ENCODE assay signal across 1 cellular context in genomic region chr11:65165847-65166317, GRCh38.
TF ChIP-seq lines count a peak whose summit lies in the region.

No MANE protein-coding gene starts in this region.

TF ChIP-seq in GM23338, 12 proteins besides CTCF, POLR2A, EP300 and RAD21:
- TF ChIP-seq ZNF114 (CRISPR knock-in tag; IDR thresholded peaks at IDR 0.05) (no peak), ZNF462 (CRISPR knock-in tag; IDR thresholded peaks at IDR 0.05) (no peak), JUNB (IDR thresholded peaks at IDR 0.05; ENCODE audit: unreplicated experiment) (no peak), REST (IDR thresholded peaks at IDR 0.05; ENCODE audit: unreplicated experiment) (no peak), ETS1 (IDR thresholded peaks at IDR 0.05) (no peak), EZH2 (IDR thresholded peaks at IDR 0.05; ENCODE audit: low read depth, unreplicated experiment) (no peak), NANOG (IDR thresholded peaks at IDR 0.05; ENCODE audit: borderline replicate concordance) (no peak), STAT1 (IDR thresholded peaks at IDR 0.05; ENCODE audit: unreplicated experiment) (no peak), ZNF331 (CRISPR knock-in tag; IDR thresholded peaks at IDR 0.05; ENCODE audit: low read depth) (no peak), EZH2phosphoT487 (IDR thresholded peaks at IDR 0.05; ENCODE audit: unreplicated experiment) (no peak), CREB1 (CRISPR knock-in tag; IDR thresholded peaks at IDR 0.05; ENCODE audit: low read depth) (no peak), POLR2AphosphoS5 (IDR thresholded peaks at IDR 0.05; ENCODE audit: low read depth) (no peak)
